Comparison of ENCODE assay signal across 14 cellular contexts in genomic region chr6:87583822-87584221, GRCh38.
"Had no signal": no experiment of that assay in that cellular context is flagged by ENCODE, and none has a peak within 500 bp of the region (broad histone marks: within the 10 kb centered on the region; RNA-seq: fewer than 3 reads in every experiment).

No MANE protein-coding gene starts in this region.

- H3K4me3 ChIP-seq: esophagus squamous epithelium, prostate gland, sigmoid colon, skin epidermis had no signal

- ATAC-seq: effector memory CD8-positive, alpha-beta T cell had no signal

- H3K9me3 ChIP-seq: esophagus squamous epithelium, prostate gland, sigmoid colon had no signal

- DNase-seq: effector memory CD8-positive, alpha-beta T cell; esophagus squamous epithelium; foreskin fibroblast; head of caudate nucleus; hippocampal formation; mesendoderm; naive B cell; occipital lobe; sigmoid colon; stimulated activated CD4-positive, alpha-beta T cell treated with anti-CD3 and anti-CD28 coated beads, Interleukin-12 subunit alpha, Interleukin-12 subunit beta, amount 100 ng/mL, for 4 hours; stimulated activated naive CD4-positive, alpha-beta T cell treated with Interleukin-2 at 50 U/mL for 16 hours had no signal

- H3K27me3 ChIP-seq: esophagus squamous epithelium, sigmoid colon had no signal

- H3K36me3 ChIP-seq: prostate gland had no signal

- H2AFZ ChIP-seq: parathyroid adenoma had no signal

- H3K9ac ChIP-seq: parathyroid adenoma had no signal
